8 cellular contexts compared by ENCODE assay signal in genomic region chr2:20446917-20447436, GRCh38. TPM values are rescaled to one million over a fixed set of nuclear protein-coding genes. Genes with fewer than 3 reads are reported as not detected.
DNase-seq lines count a peak whose midpoint lies in the region; ATAC-seq lines count a peak whose summit lies in the region.

RHOB (plus strand) TSS chr2:20447074; CDS start chr2:20447466, 392 bp downstream.

- intact Hi-C loops in left colon (cut with DNase I, micrococcal nuclease) = loop anchor here in 1 of 2 donors (10.0 kb wide), 1 partner anchor 198 kb away; no protein-coding TSS in a partner anchor

- peak; percentile 97 for ATAC-seq in HG03439 (IDR thresholded peaks at IDR 0.05; ENCODE audit: unreplicated experiment)
- peak; percentile 82 for ATAC-seq in left colon

- DNase-seq in Ammon's horn (ENCODE audit: low spot score) (peak; percentile 99), GM19238 (ENCODE audit: insufficient read length, low spot score) (peak; percentile 99), NCI-H524 (lab: John Stamatoyannopoulos, UW) (peak; percentile 93 to 99), cortex of kidney (lab: John Stamatoyannopoulos, UW) (peak; percentile 82), left colon (peak; percentile 95 to 97)
- DNase-seq in activated CD4-positive, alpha-beta T cell treated with anti-CD3 and anti-CD28 coated beads, Interleukin-2, amount 50 U/mL, for 1 hour = peak; percentile 81
- DNase-seq in stimulated activated CD4-positive, alpha-beta T cell treated with anti-CD3 and anti-CD28 coated beads, Interleukin-1b, Interleukin-23, amount 100 ng/mL, for 4 hours (ENCODE audit: low read depth in 2 of 2) = peak; percentile 70 to 77

RNA-seq across cellular contexts. Expression of gene RHOB, which starts in this region (rescaled TPM):
- 100 to 1,000 TPM; 141 to 332 TPM for total RNA-seq in left colon

Comparison
In these comparisons a context has a peak if more than half of its experiments do, and no peak if none do; other contexts are left out.
1. Peak in every context shown above with its lines: DNase-seq and ATAC-seq.